ENCODE assay signal across 26 cellular contexts in the genomic region with DNA sequence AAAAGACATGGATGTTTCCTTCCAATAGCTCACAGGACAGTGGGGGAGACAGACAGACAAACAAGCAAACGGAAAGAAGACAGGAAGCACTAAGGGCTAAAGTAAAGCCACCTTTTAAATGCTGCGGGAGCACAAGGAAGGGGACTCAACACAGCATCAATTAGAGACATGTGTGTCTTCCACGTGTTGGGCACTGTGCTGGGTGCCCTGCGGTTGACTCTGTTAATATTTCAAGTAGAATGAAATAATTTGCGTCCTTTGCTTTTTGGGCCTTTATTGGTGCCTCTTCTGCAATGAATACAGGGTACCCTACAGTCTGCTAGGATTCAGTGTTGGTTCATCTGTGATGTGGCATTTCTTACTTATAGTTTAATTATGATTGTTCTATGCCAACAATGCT.
DNase-seq lines count a peak whose midpoint lies in the region; ATAC-seq, FAIRE-seq and TF ChIP-seq lines count a peak whose summit lies in the region.
"Had no signal": no experiment of that assay in that cellular context is flagged by ENCODE, and none has a peak within 500 bp of the region (broad histone marks: within the 10 kb centered on the region; RNA-seq: fewer than 3 reads in every experiment).

No MANE protein-coding gene starts in this region.

- no peak for TF ChIP-seq EP300 in transverse colon (IDR thresholded peaks at IDR 0.05; ENCODE audit: low read depth)

- H3K56ac ChIP-seq in IMR-90 (ENCODE audit: extremely low read depth, insufficient read depth, low read length), result no peak overlapping the region

- no peak overlapping the region for H4K5ac ChIP-seq in IMR-90 (ENCODE audit: low read depth, low read length)

- H2AK9ac ChIP-seq in IMR-90 (replicated peaks; ENCODE audit: low read depth, low read length, poor library complexity), result no peak overlapping the region

- H3K36me3 Mint-ChIP-seq in astrocyte (ENCODE audit: low read depth, unreplicated experiment), result peaks cover 1% of the 10 kb centered on the region

- no peak overlapping the region for H3K4me2 ChIP-seq in IMR-90 (ENCODE audit: low read depth, low read length)
- H3K4me2 ChIP-seq in astrocyte (ENCODE audit: low read length), result no peak overlapping the region
- H3K4me2 ChIP-seq: BLaER1 treated with 17β-estradiol and CSF1 and Interleukin-3, amounts not matched to agents 10 nM and 100 nM had no signal

- no peak overlapping the region for H3K23ac ChIP-seq in IMR-90 (ENCODE audit: low read depth, low read length)

- H4K8ac ChIP-seq in IMR-90 (ENCODE audit: low read depth in 2 of 2, low read length in 2 of 2), result no peak overlapping the region

- no peak overlapping the region for H2BK15ac ChIP-seq in IMR-90 (ENCODE audit: low read depth, low read length)

- H2AK5ac ChIP-seq in IMR-90 (ENCODE audit: low read depth, low read length), result no peak overlapping the region

- H3K27ac Mint-ChIP-seq in astrocyte (ENCODE audit: unreplicated experiment), result peak overlapping the region; percentile 4
- H3K27ac Mint-ChIP-seq: activated CD4-positive, alpha-beta memory T cell treated with anti-CD3 and anti-CD28 coated beads, Interleukin-2, amount 10 ng/mL, durations not matched to agents 7 days and 5 days; activated naive CD8-positive, alpha-beta T cell treated with anti-CD3 and anti-CD28 coated beads, Interleukin-2, amount 50 U/mL, for 24 hours; progenitor cell of endocrine pancreas had no signal

- H3K4me3 ChIP-seq in IMR-90 (ENCODE audit: insufficient read depth, low read depth, low read length) (no peak overlapping the region), astrocyte (ENCODE audit: insufficient read depth, low read depth, low read length) (no peak overlapping the region), kidney (ENCODE audit: low read length in 2 of 2) (no peak overlapping the region), transverse colon (no peak overlapping the region), ascending aorta (no peak overlapping the region)
- H3K4me3 ChIP-seq: BLaER1 treated with 17β-estradiol and CSF1 and Interleukin-3, amounts not matched to agents 10 nM and 100 nM; gastrocnemius medialis; K562; sigmoid colon; SK-N-MC had no signal

- H3K36me3 ChIP-seq in IMR-90 (ENCODE audit: control insufficient read depth, insufficient read depth, low read length) (no peaks in the 10 kb centered on the region), astrocyte (ENCODE audit: insufficient read depth, low read length) (no peaks in the 10 kb centered on the region), kidney (ENCODE audit: control insufficient read depth in 1 of 2, insufficient read depth in 2 of 2, low read length in 2 of 2) (no peaks in the 10 kb centered on the region), transverse colon (no peaks in the 10 kb centered on the region), ascending aorta (no peaks in the 10 kb centered on the region)
- H3K36me3 ChIP-seq: BLaER1 treated with 17β-estradiol and CSF1 and Interleukin-3, amounts not matched to agents 10 nM and 100 nM; gastrocnemius medialis; sigmoid colon had no signal

- H2BK20ac ChIP-seq in IMR-90 (ENCODE audit: low read depth, low read length), result no peak overlapping the region

- in situ Hi-C loops in IMR-90 (cut with MboI; ENCODE audit: low sequenced_read_pairs), result no loop called here
- in situ Hi-C loops in transverse colon (cut with MboI; ENCODE audit: low pct_ligation_motif_present in 1 of 4, low pct_unique_long_range_greater_than_20kb in 1 of 4, low sequenced_read_pairs in 3 of 4), result no loop called here

- H3K4me3 Mint-ChIP-seq in astrocyte (ENCODE audit: unreplicated experiment), result no peak overlapping the region
- H3K4me3 Mint-ChIP-seq: activated CD4-positive, alpha-beta memory T cell treated with anti-CD3 and anti-CD28 coated beads, Interleukin-2, amount 10 ng/mL, durations not matched to agents 7 days and 5 days; activated naive CD8-positive, alpha-beta T cell treated with anti-CD3 and anti-CD28 coated beads, Interleukin-2, amount 50 U/mL, for 24 hours had no signal

- H3K27ac ChIP-seq in IMR-90 (ENCODE audit: insufficient read depth, low read length), result no peak overlapping the region
- no peak overlapping the region for H3K27ac ChIP-seq in astrocyte (ENCODE audit: low read depth, low read length)
- peak overlapping the region; percentile 73 to 75 for H3K27ac ChIP-seq in kidney (ENCODE audit: low read depth in 2 of 2, low read length in 2 of 2)
- peak overlapping the region in 3 of 4 donors; percentile 9 to 57 (median 50) for H3K27ac ChIP-seq in transverse colon
- H3K27ac ChIP-seq in ascending aorta, result no peak overlapping the region
- H3K27ac ChIP-seq: BLaER1 treated with 17β-estradiol and CSF1 and Interleukin-3, amounts not matched to agents 10 nM and 100 nM; gastrocnemius medialis; sigmoid colon; SK-N-MC had no signal

- no peaks in the 10 kb centered on the region for H3K79me2 ChIP-seq in astrocyte (ENCODE audit: insufficient read depth, low read length)

- H2AFZ ChIP-seq in IMR-90 (replicated peaks; ENCODE audit: low read length, poor library complexity) (peak overlapping the region; percentile 35), astrocyte (ENCODE audit: low read depth, low read length) (no peak overlapping the region)

- no peaks in the 10 kb centered on the region for H3K79me1 ChIP-seq in IMR-90 (ENCODE audit: low read depth in 1 of 2, low read length in 2 of 2)

- H3K9me3 Mint-ChIP-seq in astrocyte (ENCODE audit: unreplicated experiment), result peaks cover 4% of the 10 kb centered on the region
- H3K9me3 Mint-ChIP-seq: activated CD4-positive, alpha-beta memory T cell treated with anti-CD3 and anti-CD28 coated beads, Interleukin-2, amount 10 ng/mL, durations not matched to agents 7 days and 5 days; activated naive CD8-positive, alpha-beta T cell treated with anti-CD3 and anti-CD28 coated beads, Interleukin-2, amount 50 U/mL, for 24 hours had no signal

- H3K4me1 ChIP-seq in IMR-90 (ENCODE audit: control insufficient read depth, insufficient read depth, low read length) (no peaks in the 10 kb centered on the region), astrocyte (ENCODE audit: insufficient read depth, low read length) (peaks cover 31% of the 10 kb centered on the region), kidney (ENCODE audit: control insufficient read depth in 1 of 2, insufficient read depth in 1 of 2, low read depth in 1 of 2, low read length in 2 of 2) (peaks cover 6 to 16% of the 10 kb centered on the region in 2 donors), transverse colon (peaks cover 0 to 16% (median 7%) of the 10 kb centered on the region in 4 donors), ascending aorta (no peaks in the 10 kb centered on the region)
- H3K4me1 ChIP-seq: gastrocnemius medialis, sigmoid colon had no signal

- no peak overlapping the region for H3K18ac ChIP-seq in IMR-90 (ENCODE audit: low read depth, low read length)

- no TSS peak for BruUV-seq in IMR-90 (replicated peaks; lab: Mats Ljungman, UMichigan)

- dilution Hi-C loops in IMR-90 (cut with HindIII; ENCODE audit: low sequenced_read_pairs, unreplicated experiment), result no loop called here

- no peak overlapping the region for H2BK5ac ChIP-seq in IMR-90 (ENCODE audit: low read depth, low read length, poor library complexity, severe bottlenecking)

- no peaks in the 10 kb centered on the region for H3K9me3 ChIP-seq in IMR-90 (ENCODE audit: control insufficient read depth, insufficient read depth, low read length)
- H3K9me3 ChIP-seq in astrocyte (ENCODE audit: insufficient read depth, low read depth, low read length), result no peaks in the 10 kb centered on the region
- no peaks in the 10 kb centered on the region for H3K9me3 ChIP-seq in kidney (ENCODE audit: control insufficient read depth in 1 of 2, low read length in 2 of 2)
- H3K9me3 ChIP-seq in transverse colon, result no peaks in the 10 kb centered on the region
- H3K9me3 ChIP-seq in ascending aorta, result no peaks in the 10 kb centered on the region
- H3K9me3 ChIP-seq: BLaER1 treated with 17β-estradiol and CSF1 and Interleukin-3, amounts not matched to agents 10 nM and 100 nM; gastrocnemius medialis had no signal

- DNase-seq in IMR-90 (no peak), astrocyte (ENCODE audit: low read depth) (no peak), kidney (no peak), transverse colon (no peak), ascending aorta (ENCODE audit: low spot score in 2 of 2) (no peak), HUDEP-2 (lab: John Stamatoyannopoulos, UW; ENCODE audit: unreplicated experiment in 76 of 76) (no peak)
- DNase-seq: activated CD4-positive, alpha-beta memory T cell treated with anti-CD3 and anti-CD28 coated beads, Interleukin-2, amount 10 ng/mL, durations not matched to agents 7 days and 5 days; activated CD4-positive, alpha-beta T cell treated with anti-CD3 and anti-CD28 coated beads for 1 hour; activated CD8-positive, alpha-beta memory T cell treated with anti-CD3 and anti-CD28 coated beads, Interleukin-2, amount 50 U/mL, for 4 hours; activated naive CD4-positive, alpha-beta T cell; activated naive CD8-positive, alpha-beta T cell treated with anti-CD3 and anti-CD28 coated beads, Interleukin-2, amount 50 U/mL, for 24 hours; dermis blood vessel endothelial cell; hippocampal formation; mesendoderm; NCI-H1092; NCI-H1694; NCI-H446; sigmoid colon; stimulated activated CD4-positive, alpha-beta T cell treated with anti-CD3 and anti-CD28 coated beads, Interleukin-4, amount 100 ng/mL, for 24 hours had no signal

- H3K9ac ChIP-seq in IMR-90 (ENCODE audit: low read depth, low read length) (no peak overlapping the region), astrocyte (ENCODE audit: low read length) (no peak overlapping the region), kidney (ENCODE audit: low read length in 2 of 2) (peak overlapping the region in 1 of 2 donors; percentile 7)
- H3K9ac ChIP-seq: BLaER1 treated with 17β-estradiol and CSF1 and Interleukin-3, amounts not matched to agents 10 nM and 100 nM had no signal

- TF ChIP-seq CTCF in IMR-90 (conservative IDR thresholded peaks at IDR 0.05; ENCODE audit: low read depth, low read length) (no peak), astrocyte (IDR thresholded peaks at IDR 0.05; ENCODE audit: insufficient read depth, low read depth, low read length) (no peak), kidney (IDR thresholded peaks at IDR 0.05; ENCODE audit: borderline replicate concordance, extremely low read depth, insufficient read depth) (no peak), transverse colon (IDR thresholded peaks at IDR 0.05) (no peak), ascending aorta (IDR thresholded peaks at IDR 0.05) (no peak)

- TF ChIP-seq RAD21 in IMR-90 (IDR thresholded peaks at IDR 0.05; ENCODE audit: low read length), result no peak

- TF ChIP-seq POLR2A in IMR-90 (IDR thresholded peaks at IDR 0.05; ENCODE audit: low read depth, low read length) (no peak), transverse colon (IDR thresholded peaks at IDR 0.05) (no peak)

- FAIRE-seq in astrocyte (lab: Jason Lieb, UNC) (no peak), kidney (lab: Jason Lieb, UNC) (no peak)
- FAIRE-seq: GM12891, K562 had no signal

- H3K27me3 Mint-ChIP-seq in astrocyte (ENCODE audit: low read depth, unreplicated experiment), result no peaks in the 10 kb centered on the region

- POLR2A ChIA-PET in IMR-90 (lab: Charles Lee; ENCODE audit: unreplicated experiment), result no interaction called here

- peak overlapping the region; percentile 27; the same call in 1 of the 2 replicates for H3K4ac ChIP-seq in IMR-90 (ENCODE audit: low read depth, low read length)

- intact Hi-C loops in IMR-90 (cut with micrococcal nuclease) (no loop called here), kidney (cut with DNase I) (no loop called here), transverse colon (cut with DNase I; ENCODE audit: low total_unique reads) (no loop called here), ascending aorta (cut with DNase I) (no loop called here)

- WGBS in IMR-90 (ENCODE audit: extremely low coverage in 2 of 2, insufficient read length in 1 of 2), 2 experiments, result 40% methylated on average over 2 of the region's 5 CpGs; no CpG with 5 or more reads in 1 of the 2 experiments
- WGBS in transverse colon (ENCODE audit: low coverage in 1 of 2), 2 donors, result 81 to 94% methylated on average over 3 to 5 of the region's 5 CpGs

- H3K14ac ChIP-seq in IMR-90 (replicated peaks; ENCODE audit: low read depth, low read length), result 0 out of 2 replicates have a peak overlapping the region, but pooled peaks have one; percentile 1

- H3K27me3 ChIP-seq in IMR-90 (ENCODE audit: control insufficient read depth, insufficient read depth, low read length) (no peaks in the 10 kb centered on the region), astrocyte (ENCODE audit: insufficient read depth, low read length) (no peaks in the 10 kb centered on the region), transverse colon (no peaks in the 10 kb centered on the region), ascending aorta (no peaks in the 10 kb centered on the region)
- H3K27me3 ChIP-seq: BLaER1 treated with 17β-estradiol and CSF1 and Interleukin-3, amounts not matched to agents 10 nM and 100 nM; gastrocnemius medialis; sigmoid colon had no signal

- H3K9me1 ChIP-seq in IMR-90 (ENCODE audit: insufficient read depth, low read length), result peaks cover 2% of the 10 kb centered on the region; the same call in 1 of the 2 replicates

- H3K4me1 Mint-ChIP-seq in astrocyte (ENCODE audit: low read depth, unreplicated experiment), result peaks cover 27% of the 10 kb centered on the region
- H3K4me1 Mint-ChIP-seq: activated CD4-positive, alpha-beta memory T cell treated with anti-CD3 and anti-CD28 coated beads, Interleukin-2, amount 10 ng/mL, durations not matched to agents 7 days and 5 days; activated naive CD8-positive, alpha-beta T cell treated with anti-CD3 and anti-CD28 coated beads, Interleukin-2, amount 50 U/mL, for 24 hours had no signal

- H4K20me1 ChIP-seq in IMR-90 (ENCODE audit: insufficient read depth, low read length) (no peaks in the 10 kb centered on the region), astrocyte (ENCODE audit: insufficient read depth, low read length) (no peaks in the 10 kb centered on the region)
- H4K20me1 ChIP-seq: BLaER1 treated with 17β-estradiol and CSF1 and Interleukin-3, amounts not matched to agents 10 nM and 100 nM had no signal

- ATAC-seq in IMR-90 (ENCODE audit: low read depth) (no peak), GM19023 (IDR thresholded peaks at IDR 0.05; ENCODE audit: unreplicated experiment) (no peak)
- ATAC-seq: activated naive CD8-positive, alpha-beta T cell treated with anti-CD3 and anti-CD28 coated beads, Interleukin-2, amount 50 U/mL, for 24 hours; gastrocnemius medialis; K562 had no signal

- CTCF ChIA-PET in IMR-90 (lab: Yijun Ruan, JAX), result interaction anchor here (1.4 kb wide), 1 partner anchor 20 kb away, joined by 4 read pairs; no protein-coding TSS in a partner anchor

- no peak overlapping the region for H2BK120ac ChIP-seq in IMR-90 (ENCODE audit: low read depth, low read length)

- H4K91ac ChIP-seq in IMR-90 (ENCODE audit: insufficient read depth, low read depth, low read length), result peak overlapping the region; percentile 39; the same call in 1 of the 2 replicates

Comparison
In these comparisons a context has a peak if more than half of its experiments do, and no peak if none do; other contexts are left out.
1. H3K27ac ChIP-seq: peak in kidney (2 of 2) and transverse colon (3 of 4); none in IMR-90 (single experiment), astrocyte (single experiment) and ascending aorta (0 of 2).